In the genomic region with DNA sequence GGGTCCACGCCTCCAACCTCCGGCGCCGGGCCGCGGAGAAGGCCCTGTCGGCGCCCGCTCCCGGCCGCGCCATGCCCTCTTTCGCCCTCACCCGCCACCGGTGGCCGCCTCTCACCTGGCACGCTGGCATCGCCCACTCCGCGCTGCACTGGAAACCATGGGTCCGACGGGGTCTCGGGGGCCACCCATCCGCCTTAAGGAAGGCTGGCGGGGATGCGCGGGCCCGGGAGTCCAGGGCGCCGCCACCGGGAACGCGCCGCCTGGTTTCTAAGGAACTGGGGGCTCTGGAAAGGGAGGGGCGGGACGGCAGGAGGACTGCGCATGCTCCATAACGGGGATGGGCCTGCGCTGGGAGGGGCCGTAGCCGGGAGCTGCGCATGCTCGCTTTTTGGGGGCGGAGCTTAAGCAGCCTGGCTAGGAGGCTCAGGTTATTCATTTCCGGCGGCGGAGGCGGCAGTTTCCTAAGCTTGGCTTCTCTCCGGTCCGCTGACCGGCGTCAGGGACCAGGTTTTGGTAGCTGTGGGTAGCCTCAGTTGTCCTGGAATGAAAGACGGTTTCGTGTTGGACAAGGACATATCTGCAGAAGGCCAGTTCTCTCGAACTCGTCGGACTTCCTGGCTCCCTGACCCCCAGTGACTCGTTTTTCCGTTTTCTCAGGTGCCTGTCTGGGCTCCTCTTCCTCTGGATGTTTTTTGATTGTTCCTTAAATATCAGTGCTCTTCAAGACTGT, we compare ENCODE assay signal across 8 cellular contexts. TPM values are rescaled to one million over a fixed set of nuclear protein-coding genes. Genes with fewer than 3 reads are reported as not detected.
DNase-seq lines count a peak whose midpoint lies in the region; ATAC-seq and TF ChIP-seq lines count a peak whose summit lies in the region.

A gene with protein sequence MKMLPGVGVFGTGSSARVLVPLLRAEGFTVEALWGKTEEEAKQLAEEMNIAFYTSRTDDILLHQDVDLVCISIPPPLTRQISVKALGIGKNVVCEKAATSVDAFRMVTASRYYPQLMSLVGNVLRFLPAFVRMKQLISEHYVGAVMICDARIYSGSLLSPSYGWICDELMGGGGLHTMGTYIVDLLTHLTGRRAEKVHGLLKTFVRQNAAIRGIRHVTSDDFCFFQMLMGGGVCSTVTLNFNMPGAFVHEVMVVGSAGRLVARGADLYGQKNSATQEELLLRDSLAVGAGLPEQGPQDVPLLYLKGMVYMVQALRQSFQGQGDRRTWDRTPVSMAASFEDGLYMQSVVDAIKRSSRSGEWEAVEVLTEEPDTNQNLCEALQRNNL (minus strand): TSS at position 269 of the 730 bp plus-strand sequence. CDS start 33,601 bp downstream, outside the sequence.

- peak within 1 kb of the TSS; percentile 91 for H3K4me3 Mint-ChIP-seq in chondrocyte (ENCODE audit: unreplicated experiment)

- peak within 1 kb of the TSS; percentile 95 for H3K27ac Mint-ChIP-seq in chondrocyte (ENCODE audit: unreplicated experiment)

- peak; percentile 73 for ATAC-seq in GM19043 (IDR thresholded peaks at IDR 0.05; ENCODE audit: low read depth, unreplicated experiment)
- ATAC-seq in HG03432 (IDR thresholded peaks at IDR 0.05; ENCODE audit: unreplicated experiment): peak; percentile 80

- TF ChIP-seq CTCF in chondrocyte (IDR thresholded peaks at IDR 0.05): peak; percentile 35

- DNase-seq in AG20443 (ENCODE audit: low spot score): peak; percentile 100
- peak; percentile 46 for DNase-seq in NCI-H510A (lab: John Stamatoyannopoulos, UW)
- peak; percentile 99 for DNase-seq in activated CD4-positive, alpha-beta T cell treated with anti-CD3 and anti-CD28 coated beads for 24 hours (ENCODE audit: low read depth in 2 of 2)
- DNase-seq in chondrocyte (ENCODE audit: low spot score): peak; percentile 97
- DNase-seq in kidney glomerular epithelial cell (lab: John Stamatoyannopoulos, UW): peak; percentile 86
- peak; percentile 96 to 99 for DNase-seq in stimulated activated CD4-positive, alpha-beta T cell treated with anti-CD3 and anti-CD28 coated beads, Interleukin-1b, Interleukin-23, amount 100 ng/mL, for 1 hour (ENCODE audit: low read depth in 2 of 2)

- H3K36me3 Mint-ChIP-seq in chondrocyte (ENCODE audit: low read depth): no peaks in the 10 kb centered on the region

- no peaks in the 10 kb centered on the region for H3K9me3 Mint-ChIP-seq in chondrocyte (ENCODE audit: low read depth)

- H3K4me1 Mint-ChIP-seq in chondrocyte (ENCODE audit: low read depth): peaks cover 33% of the 10 kb centered on the region

- no peaks in the 10 kb centered on the region for H3K27me3 Mint-ChIP-seq in chondrocyte (ENCODE audit: low read depth)

RNA-seq across cellular contexts. Expression of the gene that starts here (rescaled TPM):
- total RNA-seq in chondrocyte: 14.4 to 22.4 TPM (median 16.3 TPM) in 3 replicates

Comparison
In these comparisons a context has a peak if more than half of its experiments do, and no peak if none do; other contexts are left out.
1. Peak in every context shown above with its lines: DNase-seq and ATAC-seq.
2. DNase-seq: peak in every context shown above with its lines; median percentile 100 in AG20443; 99 in activated CD4-positive, alpha-beta T cell treated with anti-CD3 and anti-CD28 coated beads for 24 hours; 98 in stimulated activated CD4-positive, alpha-beta T cell treated with anti-CD3 and anti-CD28 coated beads, Interleukin-1b, Interleukin-23, amount 100 ng/mL, for 1 hour; 97 in chondrocyte; 86 in kidney glomerular epithelial cell; 46 in NCI-H510A.